24 cellular contexts compared by ENCODE assay signal in the genomic region with DNA sequence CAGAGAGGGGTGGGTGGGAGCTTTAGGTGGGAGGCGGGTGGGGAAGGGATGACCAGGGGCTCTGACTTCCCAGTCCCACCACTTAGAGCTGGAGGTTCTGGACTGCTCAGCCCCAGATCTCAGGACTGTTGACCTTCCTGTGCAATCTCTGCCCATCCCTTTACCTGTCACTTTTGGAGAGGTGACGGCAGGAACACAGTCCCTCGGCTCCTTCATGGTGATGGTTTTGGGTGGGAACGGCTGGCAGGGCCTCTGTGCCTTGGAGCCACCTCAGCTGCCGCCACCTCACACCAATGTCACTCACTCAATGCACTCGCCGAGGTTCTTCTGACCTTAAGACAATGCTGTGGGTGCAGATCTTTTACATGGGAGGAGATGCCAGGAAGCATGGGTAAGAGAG. TPM values are rescaled to one million over a fixed set of nuclear protein-coding genes. Genes with fewer than 3 reads are reported as not detected.
DNase-seq lines count a peak whose midpoint lies in the region; ATAC-seq, FAIRE-seq and TF ChIP-seq lines count a peak whose summit lies in the region.
"Had no signal": no experiment of that assay in that cellular context is flagged by ENCODE, and none has a peak within 500 bp of the region (broad histone marks: within the 10 kb centered on the region; RNA-seq: fewer than 3 reads in every experiment).

No MANE protein-coding gene starts in this region.

- peaks cover 0 to 5% (median 0%) of the 10 kb centered on the region in 11 experiments; a peak in 3 of 22 replicates for H3K9me3 ChIP-seq in BLaER1 treated with 17β-estradiol and CSF1 and Interleukin-3, amounts not matched to agents 10 nM and 100 nM (replicated peaks in 1 of 11)
- no peaks in the 10 kb centered on the region for H3K9me3 ChIP-seq in kidney (ENCODE audit: control insufficient read depth in 1 of 2, low read length in 2 of 2)
- H3K9me3 ChIP-seq: SK-N-SH had no signal

- H3K36me3 Mint-ChIP-seq in activated CD4-positive, alpha-beta memory T cell treated with anti-CD3 and anti-CD28 coated beads for 36 hours: no peaks in the 10 kb centered on the region
- no peaks in the 10 kb centered on the region for H3K36me3 Mint-ChIP-seq in activated CD4-positive, alpha-beta memory T cell treated with anti-CD3 and anti-CD28 coated beads, Interleukin-2, amount 10 ng/mL, durations not matched to agents 7 days and 5 days (ENCODE audit: low read depth)
- H3K36me3 Mint-ChIP-seq in stimulated activated effector memory CD8-positive, alpha-beta T cell treated with anti-CD3 and anti-CD28 coated beads, Interleukin-12 subunit alpha, Interleukin-12 subunit beta, amount 100 ng/mL, for 72 hours: no peaks in the 10 kb centered on the region

- no peaks in the 10 kb centered on the region for H3K9me3 Mint-ChIP-seq in activated CD4-positive, alpha-beta memory T cell treated with anti-CD3 and anti-CD28 coated beads for 36 hours
- H3K9me3 Mint-ChIP-seq in activated CD4-positive, alpha-beta memory T cell treated with anti-CD3 and anti-CD28 coated beads, Interleukin-2, amount 10 ng/mL, durations not matched to agents 7 days and 5 days: no peaks in the 10 kb centered on the region
- H3K9me3 Mint-ChIP-seq in stimulated activated effector memory CD8-positive, alpha-beta T cell treated with anti-CD3 and anti-CD28 coated beads, Interleukin-12 subunit alpha, Interleukin-12 subunit beta, amount 100 ng/mL, for 72 hours: no peaks in the 10 kb centered on the region

- no peak for FAIRE-seq in kidney (lab: Jason Lieb, UNC)
- FAIRE-seq: D721Med, GM19239 had no signal

- no peak overlapping the region for H3K27ac Mint-ChIP-seq in activated CD4-positive, alpha-beta memory T cell treated with anti-CD3 and anti-CD28 coated beads for 36 hours
- no peak overlapping the region for H3K27ac Mint-ChIP-seq in activated CD4-positive, alpha-beta memory T cell treated with anti-CD3 and anti-CD28 coated beads, Interleukin-2, amount 10 ng/mL, durations not matched to agents 7 days and 5 days
- no peak overlapping the region for H3K27ac Mint-ChIP-seq in stimulated activated effector memory CD8-positive, alpha-beta T cell treated with anti-CD3 and anti-CD28 coated beads, Interleukin-12 subunit alpha, Interleukin-12 subunit beta, amount 100 ng/mL, for 72 hours

- CTCF ChIA-PET in activated CD4-positive, alpha-beta memory T cell treated with anti-CD3 and anti-CD28 coated beads for 36 hours (lab: Charles Lee): interaction anchor here (0.8 kb wide), 1 partner anchor 117 kb away, joined by 4 read pairs; no protein-coding TSS in a partner anchor
- CTCF ChIA-PET in activated CD4-positive, alpha-beta memory T cell treated with anti-CD3 and anti-CD28 coated beads, Interleukin-2, amount 10 ng/mL, durations not matched to agents 7 days and 5 days (lab: Charles Lee): no interaction called here

- H3K27ac ChIP-seq in BLaER1 treated with 17β-estradiol and CSF1 and Interleukin-3, amounts not matched to agents 10 nM and 100 nM: peak overlapping the region in 9 of 11 experiments; percentile 66 to 86 (median 75); a peak in 16 of 22 replicates
- H3K27ac ChIP-seq in kidney (ENCODE audit: low read depth in 2 of 2, low read length in 2 of 2): no peak overlapping the region
- H3K27ac ChIP-seq: 22Rv1, C4-2B had no signal

- TF ChIP-seq CTCF in kidney (IDR thresholded peaks at IDR 0.05; ENCODE audit: borderline replicate concordance, extremely low read depth, insufficient read depth): no peak

- no peak overlapping the region for H3K4me3 Mint-ChIP-seq in activated CD4-positive, alpha-beta memory T cell treated with anti-CD3 and anti-CD28 coated beads for 36 hours
- H3K4me3 Mint-ChIP-seq in activated CD4-positive, alpha-beta memory T cell treated with anti-CD3 and anti-CD28 coated beads, Interleukin-2, amount 10 ng/mL, durations not matched to agents 7 days and 5 days: no peak overlapping the region
- H3K4me3 Mint-ChIP-seq in stimulated activated effector memory CD8-positive, alpha-beta T cell treated with anti-CD3 and anti-CD28 coated beads, Interleukin-12 subunit alpha, Interleukin-12 subunit beta, amount 100 ng/mL, for 72 hours: no peak overlapping the region

- no peaks in the 10 kb centered on the region for H3K4me1 Mint-ChIP-seq in activated CD4-positive, alpha-beta memory T cell treated with anti-CD3 and anti-CD28 coated beads for 36 hours (ENCODE audit: low read depth)
- no peaks in the 10 kb centered on the region for H3K4me1 Mint-ChIP-seq in activated CD4-positive, alpha-beta memory T cell treated with anti-CD3 and anti-CD28 coated beads, Interleukin-2, amount 10 ng/mL, durations not matched to agents 7 days and 5 days
- no peaks in the 10 kb centered on the region for H3K4me1 Mint-ChIP-seq in stimulated activated effector memory CD8-positive, alpha-beta T cell treated with anti-CD3 and anti-CD28 coated beads, Interleukin-12 subunit alpha, Interleukin-12 subunit beta, amount 100 ng/mL, for 72 hours

- peaks cover 12% of the 10 kb centered on the region for H3K27me3 Mint-ChIP-seq in activated CD4-positive, alpha-beta memory T cell treated with anti-CD3 and anti-CD28 coated beads for 36 hours
- H3K27me3 Mint-ChIP-seq in activated CD4-positive, alpha-beta memory T cell treated with anti-CD3 and anti-CD28 coated beads, Interleukin-2, amount 10 ng/mL, durations not matched to agents 7 days and 5 days: peaks cover 4% of the 10 kb centered on the region

- no peaks in the 10 kb centered on the region for H3K36me3 ChIP-seq in BLaER1 treated with 17β-estradiol and CSF1 and Interleukin-3, amounts not matched to agents 10 nM and 100 nM
- no peaks in the 10 kb centered on the region for H3K36me3 ChIP-seq in kidney (ENCODE audit: control insufficient read depth in 1 of 2, insufficient read depth in 2 of 2, low read length in 2 of 2)

- H3K4me3 ChIP-seq in BLaER1 treated with 17β-estradiol and CSF1 and Interleukin-3, amounts not matched to agents 10 nM and 100 nM: no peak overlapping the region
- H3K4me3 ChIP-seq in kidney (ENCODE audit: low read length in 2 of 2): no peak overlapping the region

- peak overlapping the region in 1 of 11 experiments; percentile 61; a peak in 2 of 22 replicates for H3K9ac ChIP-seq in BLaER1 treated with 17β-estradiol and CSF1 and Interleukin-3, amounts not matched to agents 10 nM and 100 nM
- no peak overlapping the region for H3K9ac ChIP-seq in kidney (ENCODE audit: low read length in 2 of 2)
- H3K9ac ChIP-seq: SK-N-SH had no signal

- POLR2A ChIA-PET in activated CD4-positive, alpha-beta memory T cell treated with anti-CD3 and anti-CD28 coated beads for 36 hours (lab: Charles Lee): no interaction called here
- POLR2A ChIA-PET in activated CD4-positive, alpha-beta memory T cell treated with anti-CD3 and anti-CD28 coated beads, Interleukin-2, amount 10 ng/mL, durations not matched to agents 7 days and 5 days (lab: Charles Lee): no interaction called here

- DNase-seq in activated CD4-positive, alpha-beta memory T cell treated with anti-CD3 and anti-CD28 coated beads for 36 hours: peak; percentile 5
- no peak for DNase-seq in activated CD4-positive, alpha-beta memory T cell treated with anti-CD3 and anti-CD28 coated beads, Interleukin-2, amount 10 ng/mL, durations not matched to agents 7 days and 5 days
- DNase-seq in kidney: peak; percentile 28
- no peak for DNase-seq in stimulated activated effector memory CD8-positive, alpha-beta T cell treated with anti-CD3 and anti-CD28 coated beads, Interleukin-12 subunit alpha, Interleukin-12 subunit beta, amount 100 ng/mL, for 72 hours (ENCODE audit: low spot score in 2 of 2)
- DNase-seq in NCI-H2196 treated with DMSO at 0.1 percent for 48 hours (lab: John Stamatoyannopoulos, UW; ENCODE audit: unreplicated experiment): no peak
- no peak for DNase-seq in OCI-M1 (lab: John Stamatoyannopoulos, UW)
- DNase-seq: ACHN, DMS53, GF-D8, NCI-H1417, NCI-H187 treated with DMSO at 0.1 percent for 48 hours, NCI-H226, NCI-H510A treated with DMSO at 0.1 percent for 48 hours, NCI-H748 treated with DMSO at 0.1 percent for 48 hours, SK-N-SH had no signal

- peak overlapping the region in 9 of 11 experiments; percentile 64 to 82 (median 72); a peak in 13 of 22 replicates for H3K4me2 ChIP-seq in BLaER1 treated with 17β-estradiol and CSF1 and Interleukin-3, amounts not matched to agents 10 nM and 100 nM
- H3K4me2 ChIP-seq: SK-N-SH had no signal

- intact Hi-C loops in activated CD4-positive, alpha-beta memory T cell treated with anti-CD3 and anti-CD28 coated beads for 36 hours (cut with micrococcal nuclease): no loop called here
- intact Hi-C loops in kidney (cut with DNase I): no loop called here

- no peaks in the 10 kb centered on the region for H4K20me1 ChIP-seq in BLaER1 treated with 17β-estradiol and CSF1 and Interleukin-3, amounts not matched to agents 10 nM and 100 nM

- peaks cover 8 to 57% (median 18%) of the 10 kb centered on the region in 10 experiments for H3K4me1 ChIP-seq in BLaER1 treated with 17β-estradiol and CSF1 and Interleukin-3, amounts not matched to agents 10 nM and 100 nM
- H3K4me1 ChIP-seq in kidney (ENCODE audit: control insufficient read depth in 1 of 2, insufficient read depth in 1 of 2, low read depth in 1 of 2, low read length in 2 of 2): peaks cover 0 to 3% of the 10 kb centered on the region in 2 donors

- peak; percentile 22 for ATAC-seq in stimulated activated effector memory CD8-positive, alpha-beta T cell treated with anti-CD3 and anti-CD28 coated beads, Interleukin-12 subunit alpha, Interleukin-12 subunit beta, amount 100 ng/mL, for 72 hours
- no peak for ATAC-seq in HG03108 (IDR thresholded peaks at IDR 0.05; ENCODE audit: unreplicated experiment)
- ATAC-seq: Panc1 had no signal

- H3K27me3 ChIP-seq in BLaER1 treated with 17β-estradiol and CSF1 and Interleukin-3, amounts not matched to agents 10 nM and 100 nM: no peaks in the 10 kb centered on the region

RNA-seq across cellular contexts. Expression of gene TMEM270, which starts 49.0 kb away (rescaled TPM):
- total RNA-seq in activated CD4-positive, alpha-beta memory T cell treated with anti-CD3 and anti-CD28 coated beads for 36 hours: not detected
- not detected for total RNA-seq in activated CD4-positive, alpha-beta memory T cell treated with anti-CD3 and anti-CD28 coated beads, Interleukin-2, amount 10 ng/mL, durations not matched to agents 7 days and 5 days
- 0.50 TPM for total RNA-seq in kidney
- not detected for polyA plus RNA-seq in kidney (ENCODE audit: insufficient read depth, low read depth, low replicate concordance)
- total RNA-seq: H4, MCF 10A had no signal

Comparison
In these comparisons a context has a peak if more than half of its experiments do, and no peak if none do; other contexts are left out.
1. DNase-seq: peak in activated CD4-positive, alpha-beta memory T cell treated with anti-CD3 and anti-CD28 coated beads for 36 hours (single experiment) and kidney (single experiment); none in activated CD4-positive, alpha-beta memory T cell treated with anti-CD3 and anti-CD28 coated beads, Interleukin-2, amount 10 ng/mL, durations not matched to agents 7 days and 5 days (single experiment), stimulated activated effector memory CD8-positive, alpha-beta T cell treated with anti-CD3 and anti-CD28 coated beads, Interleukin-12 subunit alpha, Interleukin-12 subunit beta, amount 100 ng/mL, for 72 hours (0 of 2), NCI-H2196 treated with DMSO at 0.1 percent for 48 hours (single experiment) and OCI-M1 (single experiment).
2. H3K27ac ChIP-seq: peak in BLaER1 treated with 17β-estradiol and CSF1 and Interleukin-3, amounts not matched to agents 10 nM and 100 nM (9 of 11); none in kidney (0 of 2).